In the genomic region with DNA sequence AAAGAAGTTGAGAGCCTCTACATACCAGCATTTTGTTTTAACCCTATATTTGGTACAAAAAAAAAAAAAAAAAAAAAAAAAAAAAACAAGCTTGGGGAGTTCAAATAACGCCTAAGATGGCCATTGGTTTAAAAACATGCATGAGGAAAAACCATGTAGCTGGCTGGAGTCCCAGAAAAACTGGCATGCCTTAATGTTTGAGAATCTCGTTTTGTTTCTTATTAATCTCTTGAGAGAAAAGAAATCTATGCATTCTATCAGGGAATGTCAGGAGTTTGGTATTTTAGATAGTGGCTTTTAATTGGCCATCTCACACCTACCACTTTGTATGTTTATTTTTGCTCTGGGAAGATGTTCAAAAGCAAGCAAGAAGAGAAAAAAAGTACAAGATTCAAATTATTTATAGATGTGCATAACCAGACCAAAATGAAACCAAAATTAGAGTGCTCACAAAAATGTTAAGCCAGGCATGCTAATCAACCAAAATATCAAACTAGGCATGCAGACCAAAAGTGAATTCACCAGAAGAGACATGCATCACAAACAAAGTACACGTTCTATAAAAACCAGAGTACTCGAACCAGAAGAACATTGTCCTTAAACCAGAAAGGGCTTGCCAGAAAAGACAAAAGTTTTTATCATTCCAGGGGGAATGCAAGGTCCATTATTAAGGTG, we compare ENCODE assay signal across 11 cellular contexts.
DNase-seq lines count a peak whose midpoint lies in the region; ATAC-seq and TF ChIP-seq lines count a peak whose summit lies in the region.
"Had no signal": no experiment of that assay in that cellular context is flagged by ENCODE, and none has a peak within 500 bp of the region (broad histone marks: within the 10 kb centered on the region; RNA-seq: fewer than 3 reads in every experiment).

No MANE protein-coding gene starts in this region.

- H3K4me3 ChIP-seq in lower lobe of right lung: peak overlapping the region; percentile 4

- no peak overlapping the region for H3K27ac ChIP-seq in lower lobe of right lung

- no peaks in the 10 kb centered on the region for H3K27me3 ChIP-seq in lower lobe of right lung (ENCODE audit: low read depth)

- no peaks in the 10 kb centered on the region for H3K36me3 ChIP-seq in lower lobe of right lung

- no peaks in the 10 kb centered on the region for H3K4me1 ChIP-seq in lower lobe of right lung

- DNase-seq in A172 (ENCODE audit: low spot score): peak; percentile 59
- DNase-seq in GM04504 (ENCODE audit: low read depth): peak; percentile 71
- DNase-seq in amniotic epithelial cell (ENCODE audit: low read depth): peak; percentile 40
- DNase-seq in lower lobe of right lung: no peak
- DNase-seq in D341Med (ENCODE audit: low spot score): no peak
- DNase-seq in NCI-H2171 (lab: John Stamatoyannopoulos, UW): no peak
- DNase-seq: naive B cell, NCI-H1092, SHP77 had no signal

- H3K9me3 ChIP-seq in lower lobe of right lung: peaks cover 5% of the 10 kb centered on the region

- intact Hi-C loops in lower lobe of right lung (cut with DNase I): no loop called here

- ATAC-seq in lower lobe of right lung (no peak), GM18498 (IDR thresholded peaks at IDR 0.05; ENCODE audit: unreplicated experiment) (no peak), GM21717 (IDR thresholded peaks at IDR 0.05; ENCODE audit: unreplicated experiment) (no peak)

- no peak for TF ChIP-seq CTCF in lower lobe of right lung (IDR thresholded peaks at IDR 0.05)

Comparison
In these comparisons a context has a peak if more than half of its experiments do, and no peak if none do; other contexts are left out.
1. DNase-seq: peak in A172 (single experiment), GM04504 (single experiment) and amniotic epithelial cell (single experiment); none in lower lobe of right lung (single experiment), D341Med (single experiment) and NCI-H2171 (single experiment).